In the genomic region with DNA sequence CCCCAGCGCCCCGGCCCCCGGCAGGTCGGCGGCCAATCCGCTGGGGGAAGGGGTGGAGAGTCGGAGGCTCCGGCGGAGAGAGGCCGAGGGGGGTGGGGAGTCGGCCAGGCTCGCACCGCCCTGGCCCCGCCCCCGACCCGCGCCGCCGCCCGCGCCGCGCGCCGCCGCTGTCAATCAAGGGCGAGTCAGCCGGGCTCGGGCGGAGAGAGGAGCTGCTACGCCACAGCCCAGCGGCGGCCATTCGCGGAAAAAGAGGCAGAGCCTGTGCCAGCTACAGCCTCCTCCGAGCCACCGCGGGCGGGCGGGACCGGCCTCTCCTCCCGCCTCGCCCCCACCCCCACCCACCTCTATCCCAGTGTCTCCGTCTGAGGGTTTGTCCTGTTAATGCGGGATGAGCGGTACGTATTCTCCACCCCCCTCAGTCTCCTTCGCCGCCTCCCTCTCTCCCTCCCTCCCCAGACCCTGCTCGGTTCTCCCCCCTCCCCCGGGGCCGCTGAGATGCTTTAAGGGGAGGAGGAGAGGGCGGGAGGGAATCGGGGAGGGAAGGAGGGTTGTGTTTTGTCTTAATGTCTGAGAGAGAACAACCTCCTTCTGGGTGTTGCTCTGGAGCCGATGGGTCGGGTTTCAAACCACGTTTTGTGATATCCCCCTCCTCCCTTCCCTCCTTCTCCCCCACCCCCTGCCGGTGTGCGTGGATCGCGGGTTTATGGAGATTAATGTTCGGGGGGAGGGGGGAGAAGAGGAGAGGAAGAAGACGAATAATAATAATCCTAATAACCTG, we compare ENCODE assay signal across 8 cellular contexts. TPM values are rescaled to one million over a fixed set of nuclear protein-coding genes. Genes with fewer than 3 reads are reported as not detected.
DNase-seq lines count a peak whose midpoint lies in the region; TF ChIP-seq lines count a peak whose summit lies in the region.

A gene (plus strand): TSS at position 223 of the 781 bp plus-strand sequence. CDS start 169 bp downstream, at position 392.

- H3K36me3 ChIP-seq in SJSA1 = peaks cover 13% of the 10 kb centered on the region
- H3K36me3 ChIP-seq in neuron (ENCODE audit: insufficient read depth, low read length) = peaks cover 9% of the 10 kb centered on the region

- H3K9me3 ChIP-seq in SJSA1 (replicated peaks) (no peaks in the 10 kb centered on the region), neuron (ENCODE audit: low read length) (no peaks in the 10 kb centered on the region)

- H3K27me3 ChIP-seq in SJSA1 (replicated peaks) (no peaks in the 10 kb centered on the region), neuron (ENCODE audit: insufficient read depth, low read length) (no peaks in the 10 kb centered on the region)

- TF ChIP-seq CTCF in HFF-Myc (IDR thresholded peaks at IDR 0.05; ENCODE audit: low read depth, low read length, missing control alignments) = no peak

- peak within 1 kb of the TSS; percentile 95 for H3K27ac ChIP-seq in SJSA1

- H2AFZ ChIP-seq in neuron (ENCODE audit: low read depth, low read length) = peak within 1 kb of the TSS; percentile 95

- peak; percentile 47 for DNase-seq in GM04503 (ENCODE audit: low read depth)
- peak; percentile 73 for DNase-seq in HFF-Myc (ENCODE audit: extremely low read depth, low read depth)
- DNase-seq in MV-4-11 (lab: John Stamatoyannopoulos, UW) = peak; percentile 88
- DNase-seq in SJSA1 (ENCODE audit: low read depth in 1 of 2, low spot score in 2 of 2) = peak; percentile 88 to 97
- peak; percentile 84 to 96 (median 90) for DNase-seq in activated naive CD4-positive, alpha-beta T cell (lab: John Stamatoyannopoulos, UW)
- DNase-seq in foreskin melanocyte = peak; percentile 84
- peak; percentile 86 for DNase-seq in stromal cell of bone marrow (ENCODE audit: low read depth)

- H3K4me3 ChIP-seq in HFF-Myc (replicated peaks; ENCODE audit: low read depth, low read length) = peak within 1 kb of the TSS; percentile 74
- H3K4me3 ChIP-seq in SJSA1 = peak within 1 kb of the TSS; percentile 73
- H3K4me3 ChIP-seq in neuron (ENCODE audit: low read length) = peak within 1 kb of the TSS; percentile 82

- H3K4me1 ChIP-seq in SJSA1 (replicated peaks) (peaks cover 9% of the 10 kb centered on the region; the same call in 1 of the 2 replicates), neuron (ENCODE audit: insufficient read depth, low read length) (peaks cover 43% of the 10 kb centered on the region)

RNA-seq across cellular contexts. Expression of the gene that starts here (rescaled TPM):
- 9.1 and 13.6 TPM in 2 replicates for total RNA-seq in SJSA1 (2014; rRNA removed; shearing (Covaris generic))

Comparison
In these comparisons a context has a peak if more than half of its experiments do, and no peak if none do; other contexts are left out.
1. Peak in every context shown above with its lines: DNase-seq, H3K4me3 ChIP-seq and H3K27ac ChIP-seq.